Comparison of ENCODE assay signal across 8 cellular contexts in the genomic region with DNA sequence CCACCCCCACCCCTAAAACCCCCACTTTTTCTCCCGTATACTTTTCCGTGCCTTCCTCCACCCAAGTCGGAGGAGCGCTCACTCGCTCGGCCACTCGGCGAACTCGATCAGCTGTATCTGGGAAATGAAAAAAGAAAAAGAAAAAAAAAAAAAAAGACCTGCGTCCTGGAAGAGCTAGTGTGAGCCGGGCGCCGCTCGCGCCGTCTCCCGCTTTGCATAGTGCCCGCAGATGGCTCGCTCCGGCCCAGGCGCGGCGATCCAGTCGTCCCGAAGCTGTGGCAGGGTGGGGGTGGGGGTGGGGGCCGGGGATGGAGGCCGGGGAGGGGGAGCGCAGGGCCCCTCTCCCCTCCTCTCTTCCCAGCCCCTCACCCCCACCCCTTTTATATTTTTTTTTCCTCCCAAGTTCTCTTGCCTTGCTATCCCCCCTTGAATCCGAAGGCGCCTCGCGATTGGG. TPM values are rescaled to one million over a fixed set of nuclear protein-coding genes. Genes with fewer than 3 reads are reported as not detected.
DNase-seq lines count a peak whose midpoint lies in the region; ATAC-seq and TF ChIP-seq lines count a peak whose summit lies in the region.

No MANE protein-coding gene starts in this region.

- no peaks in the 10 kb centered on the region for H3K9me3 ChIP-seq in CD4-positive, alpha-beta memory T cell (ENCODE audit: control insufficient read depth in 1 of 2, low read length in 2 of 2)
- H3K9me3 ChIP-seq in vagina = no peaks in the 10 kb centered on the region

- TF ChIP-seq POLR2A in vagina (IDR thresholded peaks at IDR 0.05) = no peak

- ATAC-seq in GM21367 (IDR thresholded peaks at IDR 0.05; ENCODE audit: unreplicated experiment) (peak; percentile 44), memory B cell (ENCODE audit: low read depth) (peak; percentile 12)

- H3K4me3 Mint-ChIP-seq in CD4-positive, alpha-beta memory T cell = peak overlapping the region; percentile 80 to 94 (median 90)
- H3K4me3 Mint-ChIP-seq in memory B cell = peak overlapping the region; percentile 89

- peak overlapping the region; percentile 41 to 92 (median 76) for H3K27ac Mint-ChIP-seq in CD4-positive, alpha-beta memory T cell
- peak overlapping the region; percentile 85 for H3K27ac Mint-ChIP-seq in memory B cell

- peaks cover 66% of the 10 kb centered on the region for H3K27me3 ChIP-seq in CD4-positive, alpha-beta memory T cell (ENCODE audit: insufficient read depth, low read length)
- H3K27me3 ChIP-seq in vagina = peaks cover 22% of the 10 kb centered on the region

- H3K27me3 Mint-ChIP-seq in CD4-positive, alpha-beta memory T cell = peaks cover 58% of the 10 kb centered on the region in 2 donors
- H3K27me3 Mint-ChIP-seq in memory B cell = peaks cover 37% of the 10 kb centered on the region

- peaks cover 36% of the 10 kb centered on the region for H3K4me1 ChIP-seq in CD4-positive, alpha-beta memory T cell (ENCODE audit: insufficient read depth, low read length)
- H3K4me1 ChIP-seq in vagina = peaks cover 48% of the 10 kb centered on the region

- H3K9me3 Mint-ChIP-seq in CD4-positive, alpha-beta memory T cell = peaks cover 0 to 23% (median 11%) of the 10 kb centered on the region in 8 donors
- peaks cover 1% of the 10 kb centered on the region for H3K9me3 Mint-ChIP-seq in memory B cell

- intact Hi-C loops in CD4-positive, alpha-beta memory T cell (cut with micrococcal nuclease) = loop anchor here (5.0 to 10.0 kb wide), 4 partner anchors 57 to 315 kb away; no protein-coding TSS in a partner anchor
- intact Hi-C loops in vagina (cut with DNase I) = no loop called here

- peak overlapping the region in 1 of 2 donors; percentile 39 for H3K4me3 ChIP-seq in CD4-positive, alpha-beta memory T cell (ENCODE audit: low read length in 2 of 2)
- H3K4me3 ChIP-seq in LNCaP clone FGC (ENCODE audit: low read depth, low read length) = peak overlapping the region; percentile 50
- peak overlapping the region; percentile 60 to 61 for H3K4me3 ChIP-seq in cardiac fibroblast (replicated peaks in 1 of 2; ENCODE audit: low read depth in 2 of 2, low read length in 2 of 2)
- H3K4me3 ChIP-seq in vagina = peak overlapping the region; percentile 52 to 53

- CTCF ChIA-PET in CD4-positive, alpha-beta memory T cell (lab: Charles Lee; ENCODE audit: partially characterized antibody) = no interaction called here

- TF ChIP-seq CTCF in LNCaP clone FGC (IDR thresholded peaks at IDR 0.05; ENCODE audit: control insufficient read depth, extremely low read depth, insufficient read depth) (no peak), cardiac fibroblast (IDR thresholded peaks at IDR 0.05; ENCODE audit: low read depth, low read length) (no peak), vagina (IDR thresholded peaks at IDR 0.05) (no peak)

- peaks cover 5% of the 10 kb centered on the region in 2 donors for H3K36me3 Mint-ChIP-seq in CD4-positive, alpha-beta memory T cell
- H3K36me3 Mint-ChIP-seq in memory B cell = peaks cover 1% of the 10 kb centered on the region

- POLR2A ChIA-PET in CD4-positive, alpha-beta memory T cell (lab: Charles Lee; ENCODE audit: partially characterized antibody) = no interaction called here

- DNase-seq in CD4-positive, alpha-beta memory T cell = no peak
- DNase-seq in LNCaP clone FGC (ENCODE audit: low read depth) = no peak
- DNase-seq in cardiac fibroblast (ENCODE audit: low read depth in 2 of 2) = no peak
- DNase-seq in memory B cell (ENCODE audit: low spot score in 2 of 2) = no peak
- no peak for DNase-seq in vagina (ENCODE audit: extremely low spot score in 2 of 2)
- no peak for DNase-seq in NCI-H69 (lab: John Stamatoyannopoulos, UW)
- no peak for DNase-seq in NCI-H187 treated with DMSO at 0.1 percent for 48 hours (lab: John Stamatoyannopoulos, UW)

- H3K27ac ChIP-seq in CD4-positive, alpha-beta memory T cell (ENCODE audit: low read depth, low read length) = no peak overlapping the region
- peak overlapping the region; percentile 70 for H3K27ac ChIP-seq in vagina

- peaks cover 24 to 43% (median 36%) of the 10 kb centered on the region in 4 donors for H3K4me1 Mint-ChIP-seq in CD4-positive, alpha-beta memory T cell
- peaks cover 21% of the 10 kb centered on the region for H3K4me1 Mint-ChIP-seq in memory B cell

- no peaks in the 10 kb centered on the region for H3K36me3 ChIP-seq in CD4-positive, alpha-beta memory T cell (ENCODE audit: insufficient read depth, low read length)
- no peaks in the 10 kb centered on the region for H3K36me3 ChIP-seq in vagina

RNA-seq across cellular contexts. Expression of a gene that starts 0.3 kb away (rescaled TPM):
- total RNA-seq in CD4-positive, alpha-beta memory T cell = not detected
- not detected for polyA plus RNA-seq in CD4-positive, alpha-beta memory T cell
- 4.7 TPM for total RNA-seq in vagina
